Comparison of ENCODE assay signal across 8 cellular contexts in genomic region chr9:127224883-127225739, GRCh38. TPM values are rescaled to one million over a fixed set of nuclear protein-coding genes. Genes with fewer than 3 reads are reported as not detected.
DNase-seq lines count a peak whose midpoint lies in the region; ATAC-seq and TF ChIP-seq lines count a peak whose summit lies in the region.

No MANE protein-coding gene starts in this region.

- no peak for TF ChIP-seq CTCF in KMS-11 (conservative IDR thresholded peaks at IDR 0.05; ENCODE audit: low read depth, low read length)
- no peak for TF ChIP-seq CTCF in fibroblast of pulmonary artery (IDR thresholded peaks at IDR 0.05; ENCODE audit: low read length, missing control alignments)
- TF ChIP-seq CTCF in natural killer cell (IDR thresholded peaks at IDR 0.05): no peak

- no peaks in the 10 kb centered on the region for H4K20me1 ChIP-seq in KMS-11 (ENCODE audit: insufficient read depth)

- no peak overlapping the region for H3K4me3 ChIP-seq in KMS-11 (IDR thresholded peaks at IDR 0.05; ENCODE audit: insufficient read depth, low read depth, low read length)
- peak overlapping the region; percentile 58 for H3K4me3 ChIP-seq in fibroblast of pulmonary artery (replicated peaks; ENCODE audit: low read depth, low read length)

- H3K4me1 ChIP-seq in KMS-11 (ENCODE audit: low read depth, poor library complexity, severe bottlenecking): peaks cover 24% of the 10 kb centered on the region

- H3K9ac ChIP-seq in KMS-11: peak overlapping the region; percentile 78

- intact Hi-C loops in activated T-helper 2 cell treated with anti-CD3 and anti-CD28 coated beads, Interferon-gamma antibody, Interleukin-2, Interleukin-4, amounts not matched to agents 10 μg/mL and 5 μg/mL and 100 μg/mL, durations not matched to agents 14 hours and 24 hours and 36 hours (cut with micrococcal nuclease): loop anchor here (1.0 kb wide), 1 partner anchor 20 kb away; no protein-coding TSS in a partner anchor
- intact Hi-C loops in natural killer cell (cut with micrococcal nuclease): loop anchor here (1.0 to 10.0 kb wide), 3 partner anchors 20 to 690 kb away; partner anchors contain the start of genes SLC2A8 and ST6GALNAC4

- no peak overlapping the region; the same call in 1 of the 2 replicates for H3K4me2 ChIP-seq in KMS-11

- peak overlapping the region; percentile 53; the same call in 1 of the 2 replicates for H2AFZ ChIP-seq in KMS-11 (ENCODE audit: low read depth)

- H3K9me3 Mint-ChIP-seq in activated T-helper 2 cell treated with anti-CD3 and anti-CD28 coated beads, Interferon-gamma antibody, Interleukin-2, Interleukin-4, amounts not matched to agents 10 μg/mL and 5 μg/mL and 100 μg/mL, durations not matched to agents 14 hours and 24 hours and 36 hours: no peaks in the 10 kb centered on the region
- H3K9me3 Mint-ChIP-seq in natural killer cell: no peaks in the 10 kb centered on the region
- no peaks in the 10 kb centered on the region for H3K9me3 Mint-ChIP-seq in stimulated activated memory B cell treated with anti-CD40 and anti-IgM and Interleukin-4, amounts not matched to agents 10 μg/mL and 1 μg/mL and 100 μg/mL, for 72 hours

- ATAC-seq in GM21528 (IDR thresholded peaks at IDR 0.05; ENCODE audit: low FRiP score, unreplicated experiment) (peak; percentile 40), natural killer cell (peak; percentile 61 to 79 (median 68))
- peak; percentile 90 for ATAC-seq in stimulated activated memory B cell treated with anti-CD40 and anti-IgM and Interleukin-4, amounts not matched to agents 10 μg/mL and 1 μg/mL and 100 μg/mL, for 72 hours

- peaks cover 19% of the 10 kb centered on the region for H3K4me1 Mint-ChIP-seq in activated T-helper 2 cell treated with anti-CD3 and anti-CD28 coated beads, Interferon-gamma antibody, Interleukin-2, Interleukin-4, amounts not matched to agents 10 μg/mL and 5 μg/mL and 100 μg/mL, durations not matched to agents 14 hours and 24 hours and 36 hours (ENCODE audit: low read depth)
- peaks cover 15 to 32% of the 10 kb centered on the region in 2 donors for H3K4me1 Mint-ChIP-seq in natural killer cell
- H3K4me1 Mint-ChIP-seq in stimulated activated memory B cell treated with anti-CD40 and anti-IgM and Interleukin-4, amounts not matched to agents 10 μg/mL and 1 μg/mL and 100 μg/mL, for 72 hours: peaks cover 49% of the 10 kb centered on the region

- H3K4me3 Mint-ChIP-seq in activated T-helper 2 cell treated with anti-CD3 and anti-CD28 coated beads, Interferon-gamma antibody, Interleukin-2, Interleukin-4, amounts not matched to agents 10 μg/mL and 5 μg/mL and 100 μg/mL, durations not matched to agents 14 hours and 24 hours and 36 hours (ENCODE audit: low read depth): peak overlapping the region; percentile 74
- H3K4me3 Mint-ChIP-seq in natural killer cell: peak overlapping the region; percentile 88
- H3K4me3 Mint-ChIP-seq in stimulated activated memory B cell treated with anti-CD40 and anti-IgM and Interleukin-4, amounts not matched to agents 10 μg/mL and 1 μg/mL and 100 μg/mL, for 72 hours: peak overlapping the region; percentile 85

- no peak overlapping the region for H3K27ac Mint-ChIP-seq in activated T-helper 2 cell treated with anti-CD3 and anti-CD28 coated beads, Interferon-gamma antibody, Interleukin-2, Interleukin-4, amounts not matched to agents 10 μg/mL and 5 μg/mL and 100 μg/mL, durations not matched to agents 14 hours and 24 hours and 36 hours
- H3K27ac Mint-ChIP-seq in natural killer cell: peak overlapping the region; percentile 81 to 98
- H3K27ac Mint-ChIP-seq in stimulated activated memory B cell treated with anti-CD40 and anti-IgM and Interleukin-4, amounts not matched to agents 10 μg/mL and 1 μg/mL and 100 μg/mL, for 72 hours: peak overlapping the region; percentile 84

- H3K27me3 Mint-ChIP-seq in activated T-helper 2 cell treated with anti-CD3 and anti-CD28 coated beads, Interferon-gamma antibody, Interleukin-2, Interleukin-4, amounts not matched to agents 10 μg/mL and 5 μg/mL and 100 μg/mL, durations not matched to agents 14 hours and 24 hours and 36 hours (ENCODE audit: low read depth): peaks cover 48% of the 10 kb centered on the region
- H3K27me3 Mint-ChIP-seq in natural killer cell (ENCODE audit: low read depth in 2 of 2): peaks cover 10 to 17% of the 10 kb centered on the region in 2 donors
- no peaks in the 10 kb centered on the region for H3K27me3 Mint-ChIP-seq in stimulated activated memory B cell treated with anti-CD40 and anti-IgM and Interleukin-4, amounts not matched to agents 10 μg/mL and 1 μg/mL and 100 μg/mL, for 72 hours

- H3K27ac ChIP-seq in KMS-11: peak overlapping the region; percentile 72; the same call in 1 of the 2 replicates

- no peaks in the 10 kb centered on the region for H3K36me3 Mint-ChIP-seq in activated T-helper 2 cell treated with anti-CD3 and anti-CD28 coated beads, Interferon-gamma antibody, Interleukin-2, Interleukin-4, amounts not matched to agents 10 μg/mL and 5 μg/mL and 100 μg/mL, durations not matched to agents 14 hours and 24 hours and 36 hours (ENCODE audit: low read depth)
- no peaks in the 10 kb centered on the region for H3K36me3 Mint-ChIP-seq in natural killer cell
- no peaks in the 10 kb centered on the region for H3K36me3 Mint-ChIP-seq in stimulated activated memory B cell treated with anti-CD40 and anti-IgM and Interleukin-4, amounts not matched to agents 10 μg/mL and 1 μg/mL and 100 μg/mL, for 72 hours

- no peaks in the 10 kb centered on the region for H3K36me3 ChIP-seq in KMS-11 (ENCODE audit: insufficient read depth)

- no peaks in the 10 kb centered on the region for H3K27me3 ChIP-seq in KMS-11 (ENCODE audit: insufficient read depth, low read depth)

- peaks cover 4% of the 10 kb centered on the region; the same call in 1 of the 2 replicates for H3K79me2 ChIP-seq in KMS-11 (ENCODE audit: insufficient read depth, low read depth)

- peak; percentile 49 for DNase-seq in CMK (ENCODE audit: low read depth)
- peak; percentile 97 for DNase-seq in RKO (ENCODE audit: low spot score)
- peak; percentile 86 for DNase-seq in activated T-helper 2 cell treated with anti-CD3 and anti-CD28 coated beads, Interferon-gamma antibody, Interleukin-2, Interleukin-4, amounts not matched to agents 10 μg/mL and 5 μg/mL and 100 μg/mL, durations not matched to agents 14 hours and 24 hours and 36 hours (ENCODE audit: low spot score)
- peak; percentile 89 for DNase-seq in fibroblast of pulmonary artery (ENCODE audit: low read depth)
- peak; percentile 69 for DNase-seq in natural killer cell

RNA-seq across cellular contexts. Expression of gene GARNL3, which starts 39.5 kb away (rescaled TPM):
- 1.9 and 2.9 TPM in 2 replicates for total RNA-seq in activated T-helper 2 cell treated with anti-CD3 and anti-CD28 coated beads, Interferon-gamma antibody, Interleukin-2, Interleukin-4, amounts not matched to agents 10 μg/mL and 5 μg/mL and 100 μg/mL, durations not matched to agents 14 hours and 24 hours and 36 hours
- total RNA-seq in natural killer cell: 1 to 10 TPM; 3.8 to 6.0 (median 6.0) TPM

Comparison
In these comparisons a context has a peak if more than half of its experiments do, and no peak if none do; other contexts are left out.
1. ATAC-seq: peak in every context shown above with its lines; median percentile 90 in stimulated activated memory B cell treated with anti-CD40 and anti-IgM and Interleukin-4, amounts not matched to agents 10 μg/mL and 1 μg/mL and 100 μg/mL, for 72 hours; 68 in natural killer cell; 40 in GM21528.